9 cellular contexts compared by ENCODE assay signal in the genomic region with DNA sequence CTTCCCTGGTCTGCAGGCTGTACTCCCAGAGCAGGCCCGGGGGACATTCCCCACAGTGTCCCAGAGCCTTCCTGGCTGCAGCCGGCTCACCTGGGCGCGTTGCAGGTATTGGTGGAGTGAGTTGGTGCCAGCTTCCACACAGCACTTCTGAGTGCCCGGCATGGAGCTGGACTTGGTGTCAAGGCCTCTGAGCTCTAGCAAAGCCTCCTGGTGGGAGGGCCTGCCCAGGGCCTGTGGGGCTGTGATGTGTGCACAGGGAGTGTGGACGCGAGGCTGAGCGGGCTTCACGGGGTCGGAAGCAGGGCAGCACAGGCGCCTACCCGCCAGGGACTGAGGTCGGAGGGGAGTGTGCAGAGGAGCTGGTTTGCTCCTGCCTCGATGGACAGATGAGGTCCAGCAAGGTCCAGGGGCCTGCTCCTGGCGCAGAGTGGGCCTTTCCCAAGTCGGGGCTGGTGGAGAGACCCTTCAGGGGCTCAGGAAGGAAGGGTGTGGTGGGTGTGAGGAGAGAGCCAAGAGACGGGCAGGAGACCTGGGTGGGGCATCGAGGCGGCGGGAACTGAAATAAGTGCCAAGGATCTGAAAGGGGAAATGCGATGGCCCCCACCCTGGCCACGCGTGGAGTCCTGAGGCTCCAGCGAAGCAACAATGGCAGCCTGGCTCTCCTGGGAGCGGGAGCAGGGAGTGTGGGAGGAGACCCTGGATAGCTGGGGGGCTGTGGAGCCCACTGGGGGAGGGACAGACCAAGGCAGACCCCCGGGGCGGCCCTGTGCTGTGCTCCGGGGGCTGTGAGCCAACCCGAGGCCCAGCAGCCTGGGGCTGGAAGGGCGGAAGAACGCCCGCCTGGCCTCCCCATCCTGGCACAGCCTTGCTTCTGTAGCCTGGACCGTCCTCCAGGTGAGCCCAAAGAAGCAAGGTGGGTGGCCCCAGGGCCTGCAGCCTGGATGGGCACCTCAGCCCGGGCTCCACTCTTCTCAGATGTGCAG.
A peak's percentile ranks its signal among the peaks of the same experiment; 100 is the strongest.
DNase-seq lines count a peak whose midpoint lies in the region; ATAC-seq and TF ChIP-seq lines count a peak whose summit lies in the region.
"Had no signal": no experiment of that assay in that cellular context is flagged by ENCODE, and none has a peak within 500 bp of the region (broad histone marks: within the 10 kb centered on the region; RNA-seq: fewer than 3 reads in every experiment).

No MANE protein-coding gene starts in this region.

- H3K9me3 Mint-ChIP-seq in naive thymus-derived CD4-positive, alpha-beta T cell = peaks cover 0 to 4% (median 0%) of the 10 kb centered on the region in 11 donors

- ATAC-seq in Right ventricle myocardium superior (ENCODE audit: poor library complexity) (no peak), GM18867 (IDR thresholded peaks at IDR 0.05; ENCODE audit: unreplicated experiment) (no peak)
- ATAC-seq in naive thymus-derived CD4-positive, alpha-beta T cell = no peak
- ATAC-seq: Panc1 had no signal

- H3K27ac Mint-ChIP-seq in naive thymus-derived CD4-positive, alpha-beta T cell = peak overlapping the region in 8 of 9 donors; percentile 22 to 86 (median 60)

- TF ChIP-seq CTCF in ascending aorta (IDR thresholded peaks at IDR 0.05) = no peak
- TF ChIP-seq CTCF in uterus (IDR thresholded peaks at IDR 0.05) = no peak

- DNase-seq in Right ventricle myocardium superior (peak; percentile 70), cardiac septum (ENCODE audit: low spot score) (no peak), ascending aorta (ENCODE audit: low spot score in 2 of 2) (no peak), uterus (no peak), DMS 273 (lab: John Stamatoyannopoulos, UW; ENCODE audit: unreplicated experiment) (no peak)
- no peak for DNase-seq in naive thymus-derived CD4-positive, alpha-beta T cell
- no peak for DNase-seq in stimulated activated CD4-positive, alpha-beta T cell treated with anti-CD3 and anti-CD28 coated beads, Interleukin-1b, Interleukin-23, amount 100 ng/mL, for 48 hours

- peaks cover 0 to 16% of the 10 kb centered on the region in 2 donors for H3K36me3 ChIP-seq in ascending aorta
- no peaks in the 10 kb centered on the region for H3K36me3 ChIP-seq in naive thymus-derived CD4-positive, alpha-beta T cell (ENCODE audit: control insufficient read depth in 2 of 3, insufficient read depth in 3 of 3, low read length in 3 of 3)
- H3K36me3 ChIP-seq in uterus = no peaks in the 10 kb centered on the region

- H3K27me3 Mint-ChIP-seq in naive thymus-derived CD4-positive, alpha-beta T cell = peaks cover 0 to 8% (median 0%) of the 10 kb centered on the region in 5 donors

- H3K4me3 ChIP-seq in ascending aorta (peak overlapping the region in 1 of 2 donors; percentile 20), uterus (no peak overlapping the region)
- H3K4me3 ChIP-seq in naive thymus-derived CD4-positive, alpha-beta T cell (ENCODE audit: low read length) = no peak overlapping the region

- no peaks in the 10 kb centered on the region for H3K9me3 ChIP-seq in ascending aorta
- no peaks in the 10 kb centered on the region for H3K9me3 ChIP-seq in naive thymus-derived CD4-positive, alpha-beta T cell (ENCODE audit: control insufficient read depth in 2 of 3, low read length in 3 of 3)
- no peaks in the 10 kb centered on the region for H3K9me3 ChIP-seq in uterus

- CTCF ChIA-PET in naive thymus-derived CD4-positive, alpha-beta T cell (lab: Charles Lee) = interaction anchor here (1.1 kb wide), 1 partner anchor 234 kb away, joined by 4 read pairs; no protein-coding TSS in a partner anchor

- peaks cover 30 to 41% (median 36%) of the 10 kb centered on the region in 7 donors for H3K4me1 Mint-ChIP-seq in naive thymus-derived CD4-positive, alpha-beta T cell

- H3K27me3 ChIP-seq in ascending aorta (no peaks in the 10 kb centered on the region), uterus (no peaks in the 10 kb centered on the region)
- H3K27me3 ChIP-seq in naive thymus-derived CD4-positive, alpha-beta T cell (ENCODE audit: control insufficient read depth in 2 of 2, insufficient read depth in 2 of 2, low read length in 2 of 2) = no peaks in the 10 kb centered on the region

- POLR2A ChIA-PET in naive thymus-derived CD4-positive, alpha-beta T cell (lab: Charles Lee) = interaction anchor here (0.5 to 2.0 kb wide), 3 partner anchors 9 to 111 kb away, joined by 3 to 4 read pairs (median 3); no protein-coding TSS in a partner anchor

- intact Hi-C loops in Right ventricle myocardium superior (cut with DNase I) = no loop called here
- intact Hi-C loops in cardiac septum (cut with DNase I) = loop anchor here (5.0 kb wide), 2 partner anchors 37 to 62 kb away; no protein-coding TSS in a partner anchor
- intact Hi-C loops in ascending aorta (cut with DNase I) = no loop called here
- intact Hi-C loops in naive thymus-derived CD4-positive, alpha-beta T cell (cut with micrococcal nuclease) = loop anchor here in 1 of 2 donors (1.0 to 5.0 kb wide), 2 partner anchors 8 to 337 kb away; a partner anchor contains a TSS
- intact Hi-C loops in uterus (cut with DNase I; ENCODE audit: low total_unique reads) = loop anchor here (10.0 kb wide), 1 partner anchor 80 kb away; a partner anchor contains a TSS

- H3K4me3 Mint-ChIP-seq in naive thymus-derived CD4-positive, alpha-beta T cell = peak overlapping the region; percentile 33 to 81 (median 72)

- H3K4me1 ChIP-seq in ascending aorta (peaks cover 55 to 68% of the 10 kb centered on the region in 2 donors), uterus (peaks cover 6 to 58% of the 10 kb centered on the region in 2 donors)
- H3K4me1 ChIP-seq in naive thymus-derived CD4-positive, alpha-beta T cell (ENCODE audit: control insufficient read depth in 2 of 2, insufficient read depth in 2 of 2, low read length in 2 of 2) = peaks cover 40 to 49% of the 10 kb centered on the region in 2 donors

- TF ChIP-seq POLR2A in uterus (IDR thresholded peaks at IDR 0.05) = no peak

- H3K36me3 Mint-ChIP-seq in naive thymus-derived CD4-positive, alpha-beta T cell = no peaks in the 10 kb centered on the region

- H3K27ac ChIP-seq in ascending aorta = peak overlapping the region; percentile 74 to 82
- no peak overlapping the region for H3K27ac ChIP-seq in naive thymus-derived CD4-positive, alpha-beta T cell (ENCODE audit: low read depth, low read length)
- peak overlapping the region; percentile 51 to 54 for H3K27ac ChIP-seq in uterus

Comparison
In these comparisons a context has a peak if more than half of its experiments do, and no peak if none do; other contexts are left out.
1. intact Hi-C loops: an anchor here in cardiac septum (5.0 kb wide) and uterus (10.0 kb wide); none called in Right ventricle myocardium superior and ascending aorta.